ENCODE assay signal across 1 cellular context in the genomic region with DNA sequence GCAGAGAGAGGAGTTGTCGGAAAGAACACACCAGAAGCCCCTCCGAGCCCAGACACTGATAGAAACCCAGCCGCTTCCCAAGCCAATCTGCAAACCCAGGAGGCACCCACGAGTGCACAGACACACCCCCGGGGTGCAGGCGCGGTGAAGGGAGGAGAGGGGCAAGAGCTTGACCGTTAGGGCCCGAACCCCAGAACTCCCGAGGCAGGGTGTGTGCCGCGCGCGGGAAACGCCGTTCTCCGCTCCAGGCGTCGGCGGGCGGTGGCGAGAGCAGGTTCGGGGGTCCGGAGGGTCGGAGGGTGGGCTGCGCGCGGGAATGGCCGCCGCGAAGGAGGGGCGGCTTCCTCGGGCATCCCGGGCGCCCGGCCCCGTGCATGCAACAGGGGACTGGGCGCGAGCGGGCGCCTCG.
A peak's percentile ranks its signal among the peaks of the same experiment; 100 is the strongest.
TF ChIP-seq lines count a peak whose summit lies in the region.

No MANE protein-coding gene starts in this region.

TF ChIP-seq in HepG2, 621 proteins besides CTCF, POLR2A, EP300 and RAD21 (continued from another document and continues in another):
- TF ChIP-seq SAFB2 (CRISPR knock-in tag; IDR thresholded peaks at IDR 0.05; ENCODE audit: borderline replicate concordance, low read depth) (no peak; the same call in 1 of the 2 replicates), ZNF274 (CRISPR knock-in tag; IDR thresholded peaks at IDR 0.05) (peak; percentile 71; the same call in 1 of the 2 replicates), ZNF550 (CRISPR knock-in tag; IDR thresholded peaks at IDR 0.05; ENCODE audit: borderline replicate concordance) (peak; percentile 79), ZNF501 (CRISPR knock-in tag; IDR thresholded peaks at IDR 0.05) (no peak), ZNF441 (CRISPR knock-in tag; IDR thresholded peaks at IDR 0.05; ENCODE audit: borderline replicate concordance) (0 out of 2 replicates have a peak, but pooled peaks have one; percentile 11), ZMAT3 (CRISPR knock-in tag; conservative IDR thresholded peaks at IDR 0.05) (0 out of 2 replicates have a peak, but pooled peaks have one; percentile 4), PCBP1 (IDR thresholded peaks at IDR 0.05; ENCODE audit: borderline replicate concordance, low read depth, low read length) (no peak), KDM5B (CRISPR knock-in tag; IDR thresholded peaks at IDR 0.05; ENCODE audit: borderline replicate concordance) (peak; percentile 80; the same call in 1 of the 2 replicates), ZBTB38 (CRISPR knock-in tag; IDR thresholded peaks at IDR 0.05) (0 out of 2 replicates have a peak, but pooled peaks have one; percentile 28), EED (CRISPR knock-in tag; IDR thresholded peaks at IDR 0.05) (peak; percentile 38; the same call in 1 of the 2 replicates), ARNTL (CRISPR knock-in tag; IDR thresholded peaks at IDR 0.05) (no peak; the same call in 1 of the 2 replicates), SAP130 (CRISPR knock-in tag; IDR thresholded peaks at IDR 0.05; ENCODE audit: low read depth) (peak; percentile 27), MTA3 (CRISPR knock-in tag; IDR thresholded peaks at IDR 0.05) (0 out of 2 replicates have a peak, but pooled peaks have one; percentile 1), KDM5A (IDR thresholded peaks at IDR 0.05; ENCODE audit: borderline replicate concordance, low read length) (0 out of 2 replicates have a peak, but pooled peaks have one; percentile 26), ZNF383 (CRISPR knock-in tag; IDR thresholded peaks at IDR 0.05; ENCODE audit: borderline replicate concordance) (no peak), ZSCAN31 (CRISPR knock-in tag; IDR thresholded peaks at IDR 0.05; ENCODE audit: low read depth) (peak; percentile 45; the same call in 1 of the 2 replicates), YY1 (IDR thresholded peaks at IDR 0.05; ENCODE audit: insufficient read depth, insufficient replicate concordance, low read depth, low read length) (no peak), SRSF1 (optimal IDR thresholded peaks at IDR 0.05; ENCODE audit: low read depth, low read length) (no peak), HOXA9 (CRISPR knock-in tag; IDR thresholded peaks at IDR 0.05; ENCODE audit: borderline replicate concordance) (0 out of 2 replicates have a peak, but pooled peaks have one; percentile 45), SATB2 (CRISPR knock-in tag; IDR thresholded peaks at IDR 0.05) (no peak), ZNF670 (CRISPR knock-in tag; IDR thresholded peaks at IDR 0.05; ENCODE audit: borderline replicate concordance) (0 out of 2 replicates have a peak, but pooled peaks have one; percentile 40), PAWR (CRISPR knock-in tag; IDR thresholded peaks at IDR 0.05; ENCODE audit: borderline replicate concordance) (0 out of 2 replicates have a peak, but pooled peaks have one; percentile 24), ZNF160 (CRISPR knock-in tag; IDR thresholded peaks at IDR 0.05) (peak; percentile 5; the same call in 1 of the 2 replicates), ZNF235 (CRISPR knock-in tag; IDR thresholded peaks at IDR 0.05; ENCODE audit: borderline replicate concordance) (peak; percentile 12; the same call in 1 of the 2 replicates), ZFX (CRISPR knock-in tag; IDR thresholded peaks at IDR 0.05; ENCODE audit: low read depth) (peak; percentile 44; the same call in 1 of the 2 replicates), RBM39 (IDR thresholded peaks at IDR 0.05; ENCODE audit: low read depth, low read length, poor library complexity, severe bottlenecking) (peak; percentile 76), ZNF343 (CRISPR knock-in tag; IDR thresholded peaks at IDR 0.05) (no peak), MED13 (CRISPR knock-in tag; IDR thresholded peaks at IDR 0.05) (peak; percentile 53; the same call in 1 of the 2 replicates), PHF8 (CRISPR knock-in tag; IDR thresholded peaks at IDR 0.05) (peak; percentile 49; the same call in 1 of the 2 replicates), RFXANK (CRISPR knock-in tag; IDR thresholded peaks at IDR 0.05) (no peak), PHB2 (IDR thresholded peaks at IDR 0.05; ENCODE audit: partially characterized antibody) (no peak), HDAC6 (IDR thresholded peaks at IDR 0.05; ENCODE audit: low read depth, low read length) (no peak), ZNF761 (CRISPR knock-in tag; conservative IDR thresholded peaks at IDR 0.05) (no peak), SIN3A (IDR thresholded peaks at IDR 0.05; ENCODE audit: borderline replicate concordance, low read depth, low read length) (0 out of 2 replicates have a peak, but pooled peaks have one; percentile 3), ZNF782 (CRISPR knock-in tag; IDR thresholded peaks at IDR 0.05; ENCODE audit: borderline replicate concordance) (no peak), MEIS1 (CRISPR knock-in tag; IDR thresholded peaks at IDR 0.05; ENCODE audit: borderline replicate concordance) (0 out of 2 replicates have a peak, but pooled peaks have one; percentile 26), ZNF776 (CRISPR knock-in tag; IDR thresholded peaks at IDR 0.05) (no peak)
- TF ChIP-seq, protein P1, sequence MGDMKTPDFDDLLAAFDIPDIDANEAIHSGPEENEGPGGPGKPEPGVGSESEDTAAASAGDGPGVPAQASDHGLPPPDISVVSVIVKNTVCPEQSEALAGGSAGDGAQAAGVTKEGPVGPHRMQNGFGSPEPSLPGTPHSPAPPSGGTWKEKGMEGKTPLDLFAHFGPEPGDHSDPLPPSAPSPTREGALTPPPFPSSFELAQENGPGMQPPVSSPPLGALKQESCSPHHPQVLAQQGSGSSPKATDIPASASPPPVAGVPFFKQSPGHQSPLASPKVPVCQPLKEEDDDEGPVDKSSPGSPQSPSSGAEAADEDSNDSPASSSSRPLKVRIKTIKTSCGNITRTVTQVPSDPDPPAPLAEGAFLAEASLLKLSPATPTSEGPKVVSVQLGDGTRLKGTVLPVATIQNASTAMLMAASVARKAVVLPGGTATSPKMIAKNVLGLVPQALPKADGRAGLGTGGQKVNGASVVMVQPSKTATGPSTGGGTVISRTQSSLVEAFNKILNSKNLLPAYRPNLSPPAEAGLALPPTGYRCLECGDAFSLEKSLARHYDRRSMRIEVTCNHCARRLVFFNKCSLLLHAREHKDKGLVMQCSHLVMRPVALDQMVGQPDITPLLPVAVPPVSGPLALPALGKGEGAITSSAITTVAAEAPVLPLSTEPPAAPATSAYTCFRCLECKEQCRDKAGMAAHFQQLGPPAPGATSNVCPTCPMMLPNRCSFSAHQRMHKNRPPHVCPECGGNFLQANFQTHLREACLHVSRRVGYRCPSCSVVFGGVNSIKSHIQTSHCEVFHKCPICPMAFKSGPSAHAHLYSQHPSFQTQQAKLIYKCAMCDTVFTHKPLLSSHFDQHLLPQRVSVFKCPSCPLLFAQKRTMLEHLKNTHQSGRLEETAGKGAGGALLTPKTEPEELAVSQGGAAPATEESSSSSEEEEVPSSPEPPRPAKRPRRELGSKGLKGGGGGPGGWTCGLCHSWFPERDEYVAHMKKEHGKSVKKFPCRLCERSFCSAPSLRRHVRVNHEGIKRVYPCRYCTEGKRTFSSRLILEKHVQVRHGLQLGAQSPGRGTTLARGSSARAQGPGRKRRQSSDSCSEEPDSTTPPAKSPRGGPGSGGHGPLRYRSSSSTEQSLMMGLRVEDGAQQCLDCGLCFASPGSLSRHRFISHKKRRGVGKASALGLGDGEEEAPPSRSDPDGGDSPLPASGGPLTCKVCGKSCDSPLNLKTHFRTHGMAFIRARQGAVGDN (CRISPR knock-in tag; IDR thresholded peaks at IDR 0.05): peak; percentile 82
- TF ChIP-seq, protein P2, sequence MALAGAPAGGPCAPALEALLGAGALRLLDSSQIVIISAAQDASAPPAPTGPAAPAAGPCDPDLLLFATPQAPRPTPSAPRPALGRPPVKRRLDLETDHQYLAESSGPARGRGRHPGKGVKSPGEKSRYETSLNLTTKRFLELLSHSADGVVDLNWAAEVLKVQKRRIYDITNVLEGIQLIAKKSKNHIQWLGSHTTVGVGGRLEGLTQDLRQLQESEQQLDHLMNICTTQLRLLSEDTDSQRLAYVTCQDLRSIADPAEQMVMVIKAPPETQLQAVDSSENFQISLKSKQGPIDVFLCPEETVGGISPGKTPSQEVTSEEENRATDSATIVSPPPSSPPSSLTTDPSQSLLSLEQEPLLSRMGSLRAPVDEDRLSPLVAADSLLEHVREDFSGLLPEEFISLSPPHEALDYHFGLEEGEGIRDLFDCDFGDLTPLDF (CRISPR knock-in tag; IDR thresholded peaks at IDR 0.05): 0 out of 2 replicates have a peak, but pooled peaks have one; percentile 35
- TF ChIP-seq, protein P3, sequence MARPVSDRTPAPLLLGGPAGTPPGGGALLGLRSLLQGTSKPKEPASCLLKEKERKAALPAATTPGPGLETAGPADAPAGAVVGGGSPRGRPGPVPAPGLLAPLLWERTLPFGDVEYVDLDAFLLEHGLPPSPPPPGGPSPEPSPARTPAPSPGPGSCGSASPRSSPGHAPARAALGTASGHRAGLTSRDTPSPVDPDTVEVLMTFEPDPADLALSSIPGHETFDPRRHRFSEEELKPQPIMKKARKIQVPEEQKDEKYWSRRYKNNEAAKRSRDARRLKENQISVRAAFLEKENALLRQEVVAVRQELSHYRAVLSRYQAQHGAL (CRISPR knock-in tag; IDR thresholded peaks at IDR 0.05; ENCODE audit: not compliant biosample characterization): peak; percentile 7
- TF ChIP-seq, protein P4, sequence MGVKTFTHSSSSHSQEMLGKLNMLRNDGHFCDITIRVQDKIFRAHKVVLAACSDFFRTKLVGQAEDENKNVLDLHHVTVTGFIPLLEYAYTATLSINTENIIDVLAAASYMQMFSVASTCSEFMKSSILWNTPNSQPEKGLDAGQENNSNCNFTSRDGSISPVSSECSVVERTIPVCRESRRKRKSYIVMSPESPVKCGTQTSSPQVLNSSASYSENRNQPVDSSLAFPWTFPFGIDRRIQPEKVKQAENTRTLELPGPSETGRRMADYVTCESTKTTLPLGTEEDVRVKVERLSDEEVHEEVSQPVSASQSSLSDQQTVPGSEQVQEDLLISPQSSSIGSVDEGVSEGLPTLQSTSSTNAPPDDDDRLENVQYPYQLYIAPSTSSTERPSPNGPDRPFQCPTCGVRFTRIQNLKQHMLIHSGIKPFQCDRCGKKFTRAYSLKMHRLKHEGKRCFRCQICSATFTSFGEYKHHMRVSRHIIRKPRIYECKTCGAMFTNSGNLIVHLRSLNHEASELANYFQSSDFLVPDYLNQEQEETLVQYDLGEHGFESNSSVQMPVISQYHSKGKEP (CRISPR knock-in tag; IDR thresholded peaks at IDR 0.05): no peak
- TF ChIP-seq, protein P5, sequence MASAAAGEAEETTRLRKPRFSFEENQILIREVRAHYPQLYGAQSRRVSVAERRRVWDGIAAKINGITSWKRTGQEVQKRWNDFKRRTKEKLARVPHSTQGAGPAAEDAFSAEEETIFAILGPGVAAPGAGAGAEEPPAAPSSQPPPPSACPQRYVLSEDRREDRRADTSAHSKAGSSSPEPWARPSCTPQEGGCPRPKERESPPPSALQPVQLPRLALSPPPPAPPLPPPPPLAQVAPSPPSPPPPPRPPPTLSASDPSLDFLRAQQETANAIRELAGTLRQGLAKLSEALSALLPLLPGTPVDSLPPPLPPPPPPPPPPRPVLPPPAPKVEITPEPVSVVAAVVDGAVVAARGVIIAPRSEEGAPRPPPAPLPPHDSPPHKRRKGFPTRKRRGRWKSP (CRISPR knock-in tag; IDR thresholded peaks at IDR 0.05): peak; percentile 78; the same call in 1 of the 2 replicates
- TF ChIP-seq, protein P6, sequence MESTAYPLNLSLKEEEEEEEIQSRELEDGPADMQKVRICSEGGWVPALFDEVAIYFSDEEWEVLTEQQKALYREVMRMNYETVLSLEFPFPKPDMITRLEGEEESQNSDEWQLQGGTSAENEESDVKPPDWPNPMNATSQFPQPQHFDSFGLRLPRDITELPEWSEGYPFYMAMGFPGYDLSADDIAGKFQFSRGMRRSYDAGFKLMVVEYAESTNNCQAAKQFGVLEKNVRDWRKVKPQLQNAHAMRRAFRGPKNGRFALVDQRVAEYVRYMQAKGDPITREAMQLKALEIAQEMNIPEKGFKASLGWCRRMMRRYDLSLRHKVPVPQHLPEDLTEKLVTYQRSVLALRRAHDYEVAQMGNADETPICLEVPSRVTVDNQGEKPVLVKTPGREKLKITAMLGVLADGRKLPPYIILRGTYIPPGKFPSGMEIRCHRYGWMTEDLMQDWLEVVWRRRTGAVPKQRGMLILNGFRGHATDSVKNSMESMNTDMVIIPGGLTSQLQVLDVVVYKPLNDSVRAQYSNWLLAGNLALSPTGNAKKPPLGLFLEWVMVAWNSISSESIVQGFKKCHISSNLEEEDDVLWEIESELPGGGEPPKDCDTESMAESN (CRISPR knock-in tag; conservative IDR thresholded peaks at IDR 0.05): 0 out of 2 replicates have a peak, but pooled peaks have one; percentile 36
- TF ChIP-seq, protein P7, sequence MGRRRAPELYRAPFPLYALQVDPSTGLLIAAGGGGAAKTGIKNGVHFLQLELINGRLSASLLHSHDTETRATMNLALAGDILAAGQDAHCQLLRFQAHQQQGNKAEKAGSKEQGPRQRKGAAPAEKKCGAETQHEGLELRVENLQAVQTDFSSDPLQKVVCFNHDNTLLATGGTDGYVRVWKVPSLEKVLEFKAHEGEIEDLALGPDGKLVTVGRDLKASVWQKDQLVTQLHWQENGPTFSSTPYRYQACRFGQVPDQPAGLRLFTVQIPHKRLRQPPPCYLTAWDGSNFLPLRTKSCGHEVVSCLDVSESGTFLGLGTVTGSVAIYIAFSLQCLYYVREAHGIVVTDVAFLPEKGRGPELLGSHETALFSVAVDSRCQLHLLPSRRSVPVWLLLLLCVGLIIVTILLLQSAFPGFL (CRISPR knock-in tag; IDR thresholded peaks at IDR 0.05): no peak
- TF ChIP-seq, protein P8, sequence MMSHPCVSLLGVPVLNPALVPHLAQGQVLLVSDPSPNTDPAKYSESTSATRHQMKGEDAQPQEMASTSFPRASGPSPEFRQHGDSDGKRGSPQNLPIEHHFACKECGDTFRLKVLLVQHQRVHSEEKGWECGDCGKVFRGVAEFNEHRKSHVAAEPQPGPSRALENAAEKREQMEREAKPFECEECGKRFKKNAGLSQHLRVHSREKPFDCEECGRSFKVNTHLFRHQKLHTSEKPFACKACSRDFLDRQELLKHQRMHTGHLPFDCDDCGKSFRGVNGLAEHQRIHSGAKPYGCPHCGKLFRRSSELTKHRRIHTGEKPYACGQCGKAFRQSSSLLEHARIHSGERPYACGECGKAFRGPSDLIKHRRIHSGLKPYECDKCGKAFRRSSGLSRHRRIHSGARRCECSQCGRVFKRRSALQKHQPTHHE (CRISPR knock-in tag; IDR thresholded peaks at IDR 0.05; ENCODE audit: borderline replicate concordance): peak; percentile 3; the same call in 1 of the 2 replicates
- TF ChIP-seq, protein P9, sequence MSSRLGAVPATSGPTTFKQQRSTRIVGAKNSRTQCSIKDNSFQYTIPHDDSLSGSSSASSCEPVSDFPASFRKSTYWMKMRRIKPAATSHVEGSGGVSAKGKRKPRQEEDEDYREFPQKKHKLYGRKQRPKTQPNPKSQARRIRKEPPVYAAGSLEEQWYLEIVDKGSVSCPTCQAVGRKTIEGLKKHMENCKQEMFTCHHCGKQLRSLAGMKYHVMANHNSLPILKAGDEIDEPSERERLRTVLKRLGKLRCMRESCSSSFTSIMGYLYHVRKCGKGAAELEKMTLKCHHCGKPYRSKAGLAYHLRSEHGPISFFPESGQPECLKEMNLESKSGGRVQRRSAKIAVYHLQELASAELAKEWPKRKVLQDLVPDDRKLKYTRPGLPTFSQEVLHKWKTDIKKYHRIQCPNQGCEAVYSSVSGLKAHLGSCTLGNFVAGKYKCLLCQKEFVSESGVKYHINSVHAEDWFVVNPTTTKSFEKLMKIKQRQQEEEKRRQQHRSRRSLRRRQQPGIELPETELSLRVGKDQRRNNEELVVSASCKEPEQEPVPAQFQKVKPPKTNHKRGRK (CRISPR knock-in tag; IDR thresholded peaks at IDR 0.05): no peak
- TF ChIP-seq, protein P10, sequence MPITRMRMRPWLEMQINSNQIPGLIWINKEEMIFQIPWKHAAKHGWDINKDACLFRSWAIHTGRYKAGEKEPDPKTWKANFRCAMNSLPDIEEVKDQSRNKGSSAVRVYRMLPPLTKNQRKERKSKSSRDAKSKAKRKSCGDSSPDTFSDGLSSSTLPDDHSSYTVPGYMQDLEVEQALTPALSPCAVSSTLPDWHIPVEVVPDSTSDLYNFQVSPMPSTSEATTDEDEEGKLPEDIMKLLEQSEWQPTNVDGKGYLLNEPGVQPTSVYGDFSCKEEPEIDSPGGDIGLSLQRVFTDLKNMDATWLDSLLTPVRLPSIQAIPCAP (CRISPR knock-in tag; IDR thresholded peaks at IDR 0.05; ENCODE audit: low read depth): 0 out of 2 replicates have a peak, but pooled peaks have one; percentile 22
